1 cellular context compared by ENCODE assay signal in genomic region chrX:36241397-36241796, GRCh38.
TF ChIP-seq lines count a peak whose summit lies in the region.

No MANE protein-coding gene starts in this region.

TF ChIP-seq in H1, 55 proteins besides CTCF, POLR2A, EP300 and RAD21:
- TF ChIP-seq SP1 (IDR thresholded peaks at IDR 0.05; ENCODE audit: low read depth, low read length) (no peak), SAP30 (IDR thresholded peaks at IDR 0.05; ENCODE audit: insufficient read depth, insufficient replicate concordance, low read length) (no peak), SRF (IDR thresholded peaks at IDR 0.05; ENCODE audit: low read depth, low read length) (no peak), POLR2AphosphoS5 (IDR thresholded peaks at IDR 0.05; ENCODE audit: low read depth, low read length) (no peak), ASH2L (IDR thresholded peaks at IDR 0.05; ENCODE audit: low read length) (no peak), SP2 (IDR thresholded peaks at IDR 0.05; ENCODE audit: low read length) (no peak), SIRT6 (IDR thresholded peaks at IDR 0.05; ENCODE audit: low read length) (no peak), TAF7 (optimal IDR thresholded peaks at IDR 0.05; ENCODE audit: borderline replicate concordance, low read depth, low read length) (no peak), RBBP5 (IDR thresholded peaks at IDR 0.05; ENCODE audit: borderline replicate concordance, low read depth, low read length) (no peak), CEBPB (IDR thresholded peaks at IDR 0.05; ENCODE audit: low read depth, low read length) (no peak)
